ENCODE assay signal across 29 cellular contexts in genomic region chr14:82003418-82003817, GRCh38.
"Had no signal": no experiment of that assay in that cellular context is flagged by ENCODE, and none has a peak within 500 bp of the region (broad histone marks: within the 10 kb centered on the region; RNA-seq: fewer than 3 reads in every experiment).

No MANE protein-coding gene starts in this region.

- H3K27ac Mint-ChIP-seq: effector memory CD8-positive, alpha-beta T cell; immature natural killer cell; memory B cell; natural killer cell; stimulated activated naive CD8-positive, alpha-beta T cell treated with anti-CD3 and anti-CD28 coated beads, Interleukin-15, amount 100 ng/mL, for 72 hours had no signal

- H3K4me3 Mint-ChIP-seq: effector memory CD8-positive, alpha-beta T cell; immature natural killer cell; memory B cell; natural killer cell; stimulated activated naive CD8-positive, alpha-beta T cell treated with anti-CD3 and anti-CD28 coated beads, Interleukin-15, amount 100 ng/mL, for 72 hours had no signal

- H3K4me1 ChIP-seq: heart right ventricle, suprapubic skin, thyroid gland had no signal

- ATAC-seq: effector memory CD8-positive, alpha-beta T cell; heart right ventricle; natural killer cell; sciatic nerve; stimulated activated naive CD8-positive, alpha-beta T cell treated with anti-CD3 and anti-CD28 coated beads, Interleukin-15, amount 100 ng/mL, for 72 hours had no signal

- H3K9me3 ChIP-seq: esophagus squamous epithelium, heart right ventricle, ovary, suprapubic skin, thyroid gland had no signal

- DNase-seq: cortex of kidney; effector memory CD8-positive, alpha-beta T cell; erythroblast; esophagus squamous epithelium; foreskin melanocyte; glutamatergic neuron; heart right ventricle; hypothalamus; immature natural killer cell; islet precursor cell; kidney glomerular epithelial cell; natural killer cell; occipital lobe; ovary; posterior cingulate gyrus; retina; stimulated activated CD4-positive, alpha-beta T cell treated with anti-CD3 and anti-CD28 coated beads, Interleukin-12 subunit alpha, Interleukin-12 subunit beta, amount 100 ng/mL, for 4 hours; stimulated activated CD4-positive, alpha-beta T cell treated with anti-CD3 and anti-CD28 coated beads, Interleukin-1b, Interleukin-23, amount 100 ng/mL, for 48 hours; stimulated activated CD4-positive, alpha-beta T cell treated with anti-CD3 and anti-CD28 coated beads, Interleukin-4, amount 100 ng/mL, for 1 hour; stimulated activated CD8-positive, alpha-beta memory T cell treated with anti-CD3 and anti-CD28 coated beads, Interleukin-4, amount 100 ng/mL, for 48 hours; stimulated activated naive CD4-positive, alpha-beta T cell; stimulated activated naive CD8-positive, alpha-beta T cell treated with anti-CD3 and anti-CD28 coated beads, Interleukin-15, amount 100 ng/mL, for 72 hours; thyroid gland; trophoblast cell had no signal

- H3K4me3 ChIP-seq: esophagus squamous epithelium, heart right ventricle, lung, ovary, smooth muscle cell, suprapubic skin, thyroid gland had no signal

- H3K36me3 Mint-ChIP-seq: immature natural killer cell, memory B cell, natural killer cell had no signal

- H3K4me1 Mint-ChIP-seq: immature natural killer cell; memory B cell; natural killer cell; stimulated activated naive CD8-positive, alpha-beta T cell treated with anti-CD3 and anti-CD28 coated beads, Interleukin-15, amount 100 ng/mL, for 72 hours had no signal

- H3K27me3 ChIP-seq: esophagus squamous epithelium, heart right ventricle, ovary, suprapubic skin, thyroid gland had no signal

- H3K27ac ChIP-seq: esophagus squamous epithelium, heart right ventricle, ovary, suprapubic skin, thyroid gland had no signal

- H3K27me3 Mint-ChIP-seq: effector memory CD8-positive, alpha-beta T cell; memory B cell; stimulated activated naive CD8-positive, alpha-beta T cell treated with anti-CD3 and anti-CD28 coated beads, Interleukin-15, amount 100 ng/mL, for 72 hours had no signal
